25 cellular contexts compared by ENCODE assay signal in the genomic region with DNA sequence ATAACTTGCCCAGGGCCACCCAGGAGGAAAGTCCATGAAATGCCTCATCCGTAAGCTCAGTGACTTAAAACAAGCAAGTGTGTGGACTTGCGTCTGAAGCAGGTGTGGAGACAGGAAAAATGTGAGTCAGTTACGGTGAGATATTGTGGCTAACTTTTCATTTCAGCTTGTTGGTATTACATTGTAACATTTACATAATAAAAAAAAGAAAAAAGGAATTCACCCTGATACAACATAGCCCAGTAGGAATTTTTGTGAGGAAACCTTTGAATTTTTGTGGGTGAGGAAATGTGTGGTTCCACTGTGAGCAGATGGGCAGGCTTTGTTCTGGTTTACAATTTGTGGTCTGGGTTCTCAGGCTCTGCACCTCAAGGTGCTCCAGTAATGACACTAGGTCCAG. TPM values are rescaled to one million over a fixed set of nuclear protein-coding genes. Genes with fewer than 3 reads are reported as not detected.
A peak's percentile ranks its signal among the peaks of the same experiment; 100 is the strongest.
DNase-seq lines count a peak whose midpoint lies in the region; ATAC-seq and TF ChIP-seq lines count a peak whose summit lies in the region.
"Had no signal": no experiment of that assay in that cellular context is flagged by ENCODE, and none has a peak within 500 bp of the region (broad histone marks: within the 10 kb centered on the region; RNA-seq: fewer than 3 reads in every experiment).

No MANE protein-coding gene starts in this region.

- TF ChIP-seq EP300 in upper lobe of left lung (IDR thresholded peaks at IDR 0.05), result no peak

- H3K4me3 Mint-ChIP-seq in progenitor cell of endocrine pancreas (ENCODE audit: low read depth), result no peak overlapping the region
- H3K4me3 Mint-ChIP-seq: activated CD4-positive, alpha-beta T cell treated with anti-CD3 and anti-CD28 coated beads, Interleukin-2, amount 10 ng/mL, durations not matched to agents 24 days and 14 days; activated naive CD8-positive, alpha-beta T cell treated with anti-CD3 and anti-CD28 coated beads for 36 hours; activated T-helper 17 cell treated with anti-CD3 and anti-CD28 coated beads, Interleukin-2, amount 50 U/mL, for 72 hours; neural crest cell; stimulated activated naive CD8-positive, alpha-beta T cell treated with anti-CD3 and anti-CD28 coated beads, Interleukin-15, amount 100 ng/mL, for 72 hours had no signal

- peaks cover 32% of the 10 kb centered on the region for H3K36me3 Mint-ChIP-seq in progenitor cell of endocrine pancreas (ENCODE audit: insufficient read depth)

- H3K27ac Mint-ChIP-seq in progenitor cell of endocrine pancreas, result peak overlapping the region; percentile 57
- H3K27ac Mint-ChIP-seq: activated CD4-positive, alpha-beta T cell treated with anti-CD3 and anti-CD28 coated beads, Interleukin-2, amount 10 ng/mL, durations not matched to agents 24 days and 14 days; activated naive CD8-positive, alpha-beta T cell treated with anti-CD3 and anti-CD28 coated beads for 36 hours; activated T-helper 17 cell treated with anti-CD3 and anti-CD28 coated beads, Interleukin-2, amount 50 U/mL, for 72 hours; stimulated activated naive CD8-positive, alpha-beta T cell treated with anti-CD3 and anti-CD28 coated beads, Interleukin-15, amount 100 ng/mL, for 72 hours had no signal

- H3K9me3 ChIP-seq in upper lobe of left lung, result no peaks in the 10 kb centered on the region
- H3K9me3 ChIP-seq: gastrocnemius medialis, transverse colon had no signal

- no peak for TF ChIP-seq POLR2A in upper lobe of left lung (IDR thresholded peaks at IDR 0.05)

- no peak for ATAC-seq in upper lobe of left lung (ENCODE audit: low FRiP score in 2 of 2)
- ATAC-seq: activated T-helper 17 cell treated with anti-CD3 and anti-CD28 coated beads, Interleukin-2, amount 50 U/mL, for 72 hours; gastrocnemius medialis; left colon; stimulated activated naive CD8-positive, alpha-beta T cell treated with anti-CD3 and anti-CD28 coated beads, Interleukin-15, amount 100 ng/mL, for 72 hours had no signal

- DNase-seq in GM03348 (ENCODE audit: low spot score) (peak; percentile 68), amniotic epithelial cell (ENCODE audit: low read depth) (peak; percentile 74), glomerular visceral epithelial cell (ENCODE audit: extremely low spot score) (peak; percentile 61), progenitor cell of endocrine pancreas (ENCODE audit: low spot score, unreplicated experiment) (no peak), NCI-H2227 (lab: John Stamatoyannopoulos, UW; ENCODE audit: unreplicated experiment) (no peak), KBM-7 (no peak), upper lobe of left lung (no peak), GDM1 (lab: John Stamatoyannopoulos, UW) (no peak)
- DNase-seq: activated CD4-positive, alpha-beta T cell treated with anti-CD3 and anti-CD28 coated beads, Interleukin-2, amount 10 ng/mL, durations not matched to agents 24 days and 14 days; activated naive CD8-positive, alpha-beta T cell treated with anti-CD3 and anti-CD28 coated beads for 36 hours; AML-193; caudate nucleus; COR-L47; dorsolateral prefrontal cortex; erythroblast; gastrocnemius medialis; left colon; NCI-H1436; NCI-H69; stimulated activated CD4-positive, alpha-beta T cell treated with anti-CD3 and anti-CD28 coated beads, Interleukin-4, amount 100 ng/mL, for 24 hours; stimulated activated naive CD8-positive, alpha-beta T cell treated with anti-CD3 and anti-CD28 coated beads, Interleukin-15, amount 100 ng/mL, for 72 hours; transverse colon had no signal

- H3K27me3 Mint-ChIP-seq in progenitor cell of endocrine pancreas, result no peaks in the 10 kb centered on the region
- H3K27me3 Mint-ChIP-seq: activated CD4-positive, alpha-beta T cell treated with anti-CD3 and anti-CD28 coated beads, Interleukin-2, amount 10 ng/mL, durations not matched to agents 24 days and 14 days; activated naive CD8-positive, alpha-beta T cell treated with anti-CD3 and anti-CD28 coated beads for 36 hours; activated T-helper 17 cell treated with anti-CD3 and anti-CD28 coated beads, Interleukin-2, amount 50 U/mL, for 72 hours; stimulated activated naive CD8-positive, alpha-beta T cell treated with anti-CD3 and anti-CD28 coated beads, Interleukin-15, amount 100 ng/mL, for 72 hours had no signal

- no peak overlapping the region for H3K27ac ChIP-seq in upper lobe of left lung
- H3K27ac ChIP-seq: gastrocnemius medialis, transverse colon had no signal

- no peaks in the 10 kb centered on the region for H3K36me3 ChIP-seq in upper lobe of left lung
- H3K36me3 ChIP-seq: gastrocnemius medialis, transverse colon had no signal

- peaks cover 25% of the 10 kb centered on the region for H3K4me1 Mint-ChIP-seq in progenitor cell of endocrine pancreas (ENCODE audit: low read depth)

- H3K4me1 ChIP-seq in upper lobe of left lung, result no peaks in the 10 kb centered on the region
- H3K4me1 ChIP-seq: gastrocnemius medialis had no signal

- H3K27me3 ChIP-seq in upper lobe of left lung, result no peaks in the 10 kb centered on the region
- H3K27me3 ChIP-seq: dorsolateral prefrontal cortex, transverse colon had no signal

- in situ Hi-C loops in KBM-7 (cut with MboI; ENCODE audit: low pct_unique_long_range_greater_than_20kb, low sequenced_read_pairs), result loop anchor here (25.0 kb wide), 1 partner anchor 557 kb away; no protein-coding TSS in a partner anchor

- peaks cover 8% of the 10 kb centered on the region for H3K9me3 Mint-ChIP-seq in progenitor cell of endocrine pancreas (ENCODE audit: low read depth)
- H3K9me3 Mint-ChIP-seq: activated CD4-positive, alpha-beta T cell treated with anti-CD3 and anti-CD28 coated beads, Interleukin-2, amount 10 ng/mL, durations not matched to agents 24 days and 14 days; activated naive CD8-positive, alpha-beta T cell treated with anti-CD3 and anti-CD28 coated beads for 36 hours; activated T-helper 17 cell treated with anti-CD3 and anti-CD28 coated beads, Interleukin-2, amount 50 U/mL, for 72 hours; neural crest cell; stimulated activated naive CD8-positive, alpha-beta T cell treated with anti-CD3 and anti-CD28 coated beads, Interleukin-15, amount 100 ng/mL, for 72 hours had no signal

- WGBS in upper lobe of left lung, 2 donors, result 87% methylated on average over 3 of the region's 3 CpGs

- TF ChIP-seq CTCF in progenitor cell of endocrine pancreas (IDR thresholded peaks at IDR 0.05; ENCODE audit: unreplicated experiment), result no peak
- TF ChIP-seq CTCF in upper lobe of left lung (IDR thresholded peaks at IDR 0.05), result no peak

- H3K4me3 ChIP-seq in upper lobe of left lung, result no peak overlapping the region
- H3K4me3 ChIP-seq: gastrocnemius medialis, transverse colon had no signal

RNA-seq across cellular contexts. Expression of gene LYPD6B, which starts 33.7 kb away (rescaled TPM):
- total RNA-seq in progenitor cell of endocrine pancreas, result 140 TPM in 2 replicates
- 1 to 10 TPM in 2 of 6 donors, under 1 TPM in 2, not detected in 2; 0.43 to 6.7 (median 1.1) TPM for total RNA-seq in upper lobe of left lung
- total RNA-seq: activated CD4-positive, alpha-beta T cell treated with anti-CD3 and anti-CD28 coated beads, Interleukin-2, amount 10 ng/mL, durations not matched to agents 24 days and 14 days; activated naive CD8-positive, alpha-beta T cell treated with anti-CD3 and anti-CD28 coated beads for 36 hours; activated T-helper 17 cell treated with anti-CD3 and anti-CD28 coated beads, Interleukin-2, amount 50 U/mL, for 72 hours; gastrocnemius medialis; mesenteric fat pad; neural crest cell had no signal

Comparison
In these comparisons a context has a peak if more than half of its experiments do, and no peak if none do; other contexts are left out.
1. DNase-seq: peak in GM03348 (single experiment), amniotic epithelial cell (single experiment) and glomerular visceral epithelial cell (single experiment); none in progenitor cell of endocrine pancreas (single experiment), NCI-H2227 (single experiment), KBM-7 (single experiment), upper lobe of left lung (0 of 2) and GDM1 (single experiment).
2. RNA of gene LYPD6B, which starts 33.7 kb away (total RNA-seq): 140 TPM in progenitor cell of endocrine pancreas; 0.43 to 6.7 TPM in upper lobe of left lung; every median in the first group is over 10 times any median in the second.